In the genomic region with DNA sequence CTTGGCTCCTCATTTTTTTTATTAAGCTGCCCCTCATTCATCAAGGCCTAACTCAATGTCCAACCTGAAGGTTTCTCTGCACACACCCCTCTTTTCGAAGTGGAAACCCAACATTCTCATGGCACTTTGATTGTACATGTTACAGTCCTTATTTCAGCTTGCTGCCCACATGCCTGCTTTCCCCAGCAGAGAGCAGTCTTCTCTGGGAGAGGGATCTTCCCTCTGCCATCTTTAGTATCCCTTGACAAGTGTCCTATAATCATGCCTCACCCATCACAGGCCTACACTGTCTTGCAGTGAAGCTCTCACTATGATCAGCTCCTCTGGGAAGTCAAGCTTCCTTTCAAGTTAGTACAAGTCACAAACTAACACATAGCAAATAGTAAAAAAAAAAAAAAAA, we compare ENCODE assay signal across 27 cellular contexts.
DNase-seq lines count a peak whose midpoint lies in the region; ATAC-seq and TF ChIP-seq lines count a peak whose summit lies in the region.
"Had no signal": no experiment of that assay in that cellular context is flagged by ENCODE, and none has a peak within 500 bp of the region (broad histone marks: within the 10 kb centered on the region; RNA-seq: fewer than 3 reads in every experiment).

No MANE protein-coding gene starts in this region.

- H3K27ac Mint-ChIP-seq in WTC11, result no peak overlapping the region
- H3K27ac Mint-ChIP-seq: activated CD4-positive, alpha-beta memory T cell treated with anti-CD3 and anti-CD28 coated beads, Interleukin-2, amount 10 ng/mL, durations not matched to agents 7 days and 5 days; mesothelial cell of epicardium; T-helper 1 cell treated with Interleukin-12 subunit alpha and Interleukin-12 subunit beta and Interleukin-4 antibody, amounts not matched to agents 30 μg/mL and 1 μg/mL, for 36 hours had no signal

- no peaks in the 10 kb centered on the region for H3K36me3 ChIP-seq in SK-N-SH (replicated peaks in 1 of 2; ENCODE audit: control insufficient read depth in 1 of 2, insufficient read depth in 2 of 2, low read length in 1 of 2)
- H3K36me3 ChIP-seq: BE2C, left ventricle myocardium inferior had no signal

- CTCF ChIA-PET in SK-N-SH (lab: Yijun Ruan, JAX) (no interaction called here), WTC11 (lab: Charles Lee) (interaction anchor here (0.7 to 1.3 kb wide), 2 partner anchors 58 to 119 kb away, joined by 3 to 6 read pairs; no protein-coding TSS in a partner anchor)

- H3K79me2 ChIP-seq in SK-N-SH (ENCODE audit: insufficient read depth), result no peaks in the 10 kb centered on the region
- H3K79me2 ChIP-seq: parathyroid adenoma had no signal

- no peak overlapping the region for H2AFZ ChIP-seq in SK-N-SH (ENCODE audit: low read depth)
- H2AFZ ChIP-seq: parathyroid adenoma had no signal

- peaks cover 12% of the 10 kb centered on the region for H3K4me1 Mint-ChIP-seq in WTC11
- H3K4me1 Mint-ChIP-seq: activated CD4-positive, alpha-beta memory T cell treated with anti-CD3 and anti-CD28 coated beads, Interleukin-2, amount 10 ng/mL, durations not matched to agents 7 days and 5 days; mesothelial cell of epicardium had no signal

- H3K27me3 Mint-ChIP-seq in WTC11 (ENCODE audit: low read depth), result no peaks in the 10 kb centered on the region

- ATAC-seq in SK-N-SH treated with all-trans-retinoic acid at 6 μM for 48 hours, result no peak
- ATAC-seq in WTC11, result peak; percentile 67
- no peak for ATAC-seq in foreskin keratinocyte

- H3K9me3 ChIP-seq in SK-N-SH, result no peaks in the 10 kb centered on the region
- H3K9me3 ChIP-seq: BE2C, testis had no signal

- H3K4me2 ChIP-seq in SK-N-SH, result no peak overlapping the region
- H3K4me2 ChIP-seq: smooth muscle cell had no signal

- no peak for TF ChIP-seq EP300 in SK-N-SH (IDR thresholded peaks at IDR 0.05; ENCODE audit: borderline replicate concordance in 1 of 2, low read depth in 1 of 2, low read length in 1 of 2)

- POLR2A ChIA-PET in SK-N-SH (lab: Yijun Ruan, JAX), result no interaction called here
- POLR2A ChIA-PET in WTC11 (lab: Charles Lee), result interaction anchor here (0.7 kb wide), 2 partner anchors 171 to 504 kb away, joined by 4 to 5 read pairs; no protein-coding TSS in a partner anchor

- no peak overlapping the region for H3K9ac ChIP-seq in SK-N-SH
- H3K9ac ChIP-seq: parathyroid adenoma had no signal

- H3K4me3 ChIP-seq in SK-N-SH (ENCODE audit: low read depth in 2 of 2, low read length in 1 of 2), result no peak overlapping the region
- H3K4me3 ChIP-seq: left ventricle myocardium inferior, SK-N-MC, smooth muscle cell, testis had no signal

- H3K27me3 ChIP-seq in SK-N-SH (ENCODE audit: insufficient read depth) (no peaks in the 10 kb centered on the region; the same call in 1 of the 2 replicates), foreskin keratinocyte (peaks cover 2% of the 10 kb centered on the region)
- H3K27me3 ChIP-seq: testis had no signal

- H3K36me3 Mint-ChIP-seq in WTC11, result peaks cover 14% of the 10 kb centered on the region
- H3K36me3 Mint-ChIP-seq: mesothelial cell of epicardium had no signal

- TF ChIP-seq CTCF in SK-N-SH (IDR thresholded peaks at IDR 0.05) (no peak), WTC11 (IDR thresholded peaks at IDR 0.05) (no peak), foreskin keratinocyte (conservative IDR thresholded peaks at IDR 0.05) (peak; percentile 28)

- DNase-seq in SK-N-SH, result no peak
- no peak for DNase-seq in WTC11 (ENCODE audit: low spot score)
- DNase-seq in foreskin keratinocyte, result peak in 1 of 2 donors; percentile 2
- DNase-seq in NOMO-1 (lab: John Stamatoyannopoulos, UW; ENCODE audit: unreplicated experiment in 2 of 2), result no peak
- DNase-seq in AG20443 (ENCODE audit: low spot score), result no peak
- DNase-seq in SIG-M5 treated with dmso at 0.1 percent for 504 hours (lab: John Stamatoyannopoulos, UW; ENCODE audit: unreplicated experiment), result no peak
- DNase-seq: ACHN; activated CD4-positive, alpha-beta memory T cell treated with anti-CD3 and anti-CD28 coated beads, Interleukin-2, amount 10 ng/mL, durations not matched to agents 7 days and 5 days; activated CD4-positive, alpha-beta T cell treated with anti-CD3 and anti-CD28 coated beads for 1 hour; activated CD8-positive, alpha-beta memory T cell treated with anti-CD3 and anti-CD28 coated beads, Interleukin-2, amount 50 U/mL, for 4 hours; activated naive CD4-positive, alpha-beta T cell; BE2C; hippocampal formation; IMR-90; left ventricle myocardium inferior; NCI-H146; NCI-H748 treated with DMSO at 0.1 percent for 48 hours; OCI-M1; stimulated activated naive CD4-positive, alpha-beta T cell treated with Interleukin-2 at 50 U/mL for 16 hours; testis had no signal

- H3F3A ChIP-seq in SK-N-SH (replicated peaks; ENCODE audit: insufficient read depth), result no peaks in the 10 kb centered on the region

- H3K4me1 ChIP-seq in SK-N-SH (ENCODE audit: control insufficient read depth in 1 of 2, insufficient read depth in 2 of 2, low read depth in 1 of 2, low read length in 1 of 2) (peaks cover 0 to 6% of the 10 kb centered on the region in 2 experiments; a peak in 1 of 4 replicates), foreskin keratinocyte (no peaks in the 10 kb centered on the region)
- H3K4me1 ChIP-seq: BE2C, left ventricle myocardium inferior, parathyroid adenoma, testis had no signal

- H3K27ac ChIP-seq in SK-N-SH (ENCODE audit: low read depth in 2 of 2, low read length in 1 of 2) (no peak overlapping the region), foreskin keratinocyte (no peak overlapping the region)
- H3K27ac ChIP-seq: left ventricle myocardium inferior, parathyroid adenoma, RWPE1, SK-N-MC, testis had no signal

- no peaks in the 10 kb centered on the region for H4K20me1 ChIP-seq in SK-N-SH (ENCODE audit: insufficient read depth)

- no peaks in the 10 kb centered on the region for H3K9me2 ChIP-seq in SK-N-SH

- 0% methylated on average over 1 of the region's 1 CpG for WGBS in SK-N-SH (ENCODE audit: low lambda C conversion rate)

- TF ChIP-seq RAD21 in SK-N-SH (IDR thresholded peaks at IDR 0.05; ENCODE audit: low read length), result 0 out of 2 replicates have a peak, but pooled peaks have one; percentile 5

- peaks cover 19% of the 10 kb centered on the region for H3K9me3 Mint-ChIP-seq in WTC11
- H3K9me3 Mint-ChIP-seq: activated CD4-positive, alpha-beta memory T cell treated with anti-CD3 and anti-CD28 coated beads, Interleukin-2, amount 10 ng/mL, durations not matched to agents 7 days and 5 days; T-helper 1 cell treated with Interleukin-12 subunit alpha and Interleukin-12 subunit beta and Interleukin-4 antibody, amounts not matched to agents 30 μg/mL and 1 μg/mL, for 36 hours had no signal

- H3K4me3 Mint-ChIP-seq in WTC11, result no peak overlapping the region
- H3K4me3 Mint-ChIP-seq: activated CD4-positive, alpha-beta memory T cell treated with anti-CD3 and anti-CD28 coated beads, Interleukin-2, amount 10 ng/mL, durations not matched to agents 7 days and 5 days; mesothelial cell of epicardium; T-helper 1 cell treated with Interleukin-12 subunit alpha and Interleukin-12 subunit beta and Interleukin-4 antibody, amounts not matched to agents 30 μg/mL and 1 μg/mL, for 36 hours had no signal

TF ChIP-seq in SK-N-SH, 30 proteins besides CTCF, POLR2A, EP300 and RAD21 (continues in another document):
- TF ChIP-seq MAX (IDR thresholded peaks at IDR 0.05; ENCODE audit: low read depth) (no peak), YY1 (IDR thresholded peaks at IDR 0.05; ENCODE audit: low read depth) (no peak), FOXJ3 (CRISPR knock-in tag; IDR thresholded peaks at IDR 0.05) (no peak)

TF ChIP-seq in SK-N-SH treated with all-trans-retinoic acid at 6 μM for 48 hours, 23 proteins besides CTCF, POLR2A, EP300 and RAD21 (continues in another document):
- TF ChIP-seq ARNTL (CRISPR knock-in tag; IDR thresholded peaks at IDR 0.05; ENCODE audit: borderline replicate concordance, low read depth) (no peak), ZNF70 (CRISPR knock-in tag; IDR thresholded peaks at IDR 0.05) (no peak), OSR1 (CRISPR knock-in tag; IDR thresholded peaks at IDR 0.05) (no peak), CSDC2 (CRISPR knock-in tag; IDR thresholded peaks at IDR 0.05) (no peak), ZC3H10 (CRISPR knock-in tag; IDR thresholded peaks at IDR 0.05) (no peak), TOX (CRISPR knock-in tag; IDR thresholded peaks at IDR 0.05; ENCODE audit: borderline replicate concordance) (no peak), GLIS3 (CRISPR knock-in tag; IDR thresholded peaks at IDR 0.05) (no peak)

TF ChIP-seq in WTC11, 78 proteins besides CTCF, POLR2A, EP300 and RAD21 (continues in another document):
- no peak for TF ChIP-seq NR2C2 (CRISPR knock-in tag; IDR thresholded peaks at IDR 0.05)
- TF ChIP-seq, protein P1, sequence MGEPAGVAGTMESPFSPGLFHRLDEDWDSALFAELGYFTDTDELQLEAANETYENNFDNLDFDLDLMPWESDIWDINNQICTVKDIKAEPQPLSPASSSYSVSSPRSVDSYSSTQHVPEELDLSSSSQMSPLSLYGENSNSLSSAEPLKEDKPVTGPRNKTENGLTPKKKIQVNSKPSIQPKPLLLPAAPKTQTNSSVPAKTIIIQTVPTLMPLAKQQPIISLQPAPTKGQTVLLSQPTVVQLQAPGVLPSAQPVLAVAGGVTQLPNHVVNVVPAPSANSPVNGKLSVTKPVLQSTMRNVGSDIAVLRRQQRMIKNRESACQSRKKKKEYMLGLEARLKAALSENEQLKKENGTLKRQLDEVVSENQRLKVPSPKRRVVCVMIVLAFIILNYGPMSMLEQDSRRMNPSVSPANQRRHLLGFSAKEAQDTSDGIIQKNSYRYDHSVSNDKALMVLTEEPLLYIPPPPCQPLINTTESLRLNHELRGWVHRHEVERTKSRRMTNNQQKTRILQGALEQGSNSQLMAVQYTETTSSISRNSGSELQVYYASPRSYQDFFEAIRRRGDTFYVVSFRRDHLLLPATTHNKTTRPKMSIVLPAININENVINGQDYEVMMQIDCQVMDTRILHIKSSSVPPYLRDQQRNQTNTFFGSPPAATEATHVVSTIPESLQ (CRISPR knock-in tag; IDR thresholded peaks at IDR 0.05), result no peak
- TF ChIP-seq ATF1 (CRISPR knock-in tag; IDR thresholded peaks at IDR 0.05), result no peak
- no peak for TF ChIP-seq EMX1 (CRISPR knock-in tag; IDR thresholded peaks at IDR 0.05)
- TF ChIP-seq, protein P2, sequence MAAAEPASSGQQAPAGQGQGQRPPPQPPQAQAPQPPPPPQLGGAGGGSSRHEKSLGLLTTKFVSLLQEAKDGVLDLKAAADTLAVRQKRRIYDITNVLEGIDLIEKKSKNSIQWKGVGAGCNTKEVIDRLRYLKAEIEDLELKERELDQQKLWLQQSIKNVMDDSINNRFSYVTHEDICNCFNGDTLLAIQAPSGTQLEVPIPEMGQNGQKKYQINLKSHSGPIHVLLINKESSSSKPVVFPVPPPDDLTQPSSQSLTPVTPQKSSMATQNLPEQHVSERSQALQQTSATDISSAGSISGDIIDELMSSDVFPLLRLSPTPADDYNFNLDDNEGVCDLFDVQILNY (CRISPR knock-in tag; IDR thresholded peaks at IDR 0.05), result no peak
- TF ChIP-seq USF1 (CRISPR knock-in tag; IDR thresholded peaks at IDR 0.05), result no peak
- no peak for TF ChIP-seq SMAD3 (CRISPR knock-in tag; IDR thresholded peaks at IDR 0.05; ENCODE audit: borderline replicate concordance)
